In genomic region chr1:160137216-160137862, GRCh38 we compare ENCODE assay signal across 21 cellular contexts. TPM values are rescaled to one million over a fixed set of nuclear protein-coding genes. Genes with fewer than 3 reads are reported as not detected.
DNase-seq lines count a peak whose midpoint lies in the region; ATAC-seq and TF ChIP-seq lines count a peak whose summit lies in the region.
"Had no signal": no experiment of that assay in that cellular context is flagged by ENCODE, and none has a peak within 500 bp of the region (broad histone marks: within the 10 kb centered on the region; RNA-seq: fewer than 3 reads in every experiment).

No MANE protein-coding gene starts in this region.

- H3K4me1 ChIP-seq in esophagus muscularis mucosa: peaks cover 5 to 48% (median 25%) of the 10 kb centered on the region in 4 donors
- no peaks in the 10 kb centered on the region for H3K4me1 ChIP-seq in rectal smooth muscle tissue (ENCODE audit: control insufficient read depth, insufficient read depth, low read length)
- H3K4me1 ChIP-seq: esophagus squamous epithelium, HAP-1 had no signal

- peaks cover 31% of the 10 kb centered on the region for H3K27me3 Mint-ChIP-seq in CD4-positive, alpha-beta T cell
- no peaks in the 10 kb centered on the region for H3K27me3 Mint-ChIP-seq in WTC11 (ENCODE audit: low read depth)

- no peak for ATAC-seq in CD4-positive, alpha-beta T cell (ENCODE audit: poor library complexity)
- ATAC-seq in GM21717 (IDR thresholded peaks at IDR 0.05; ENCODE audit: unreplicated experiment) (no peak), WTC11 (no peak)
- ATAC-seq: activated CD8-positive, alpha-beta T cell treated with anti-CD3 and anti-CD28 coated beads for 36 hours; stimulated activated effector memory CD8-positive, alpha-beta T cell treated with anti-CD3 and anti-CD28 coated beads, Interleukin-12 subunit alpha, Interleukin-12 subunit beta, amount 100 ng/mL, for 72 hours had no signal

- H3K4me1 Mint-ChIP-seq in CD4-positive, alpha-beta T cell (ENCODE audit: low read depth): no peaks in the 10 kb centered on the region
- H3K4me1 Mint-ChIP-seq in WTC11: peaks cover 5% of the 10 kb centered on the region; the same call in 1 of the 2 replicates
- H3K4me1 Mint-ChIP-seq: activated naive CD8-positive, alpha-beta T cell treated with anti-CD3 and anti-CD28 coated beads, Interleukin-2, amount 10 ng/mL, durations not matched to agents 7 days and 5 days; stimulated activated effector memory CD8-positive, alpha-beta T cell treated with anti-CD3 and anti-CD28 coated beads, Interleukin-12 subunit alpha, Interleukin-12 subunit beta, amount 100 ng/mL, for 72 hours had no signal

- TF ChIP-seq CTCF in esophagus muscularis mucosa (IDR thresholded peaks at IDR 0.05) (no peak), WTC11 (IDR thresholded peaks at IDR 0.05) (no peak)
- no peak for TF ChIP-seq CTCF in CD4-positive, alpha-beta T cell (IDR thresholded peaks at IDR 0.05)

- no peaks in the 10 kb centered on the region for H3K9me3 ChIP-seq in esophagus muscularis mucosa
- H3K9me3 ChIP-seq in CD4-positive, alpha-beta T cell (ENCODE audit: control insufficient read depth, low read length): no peaks in the 10 kb centered on the region
- H3K9me3 ChIP-seq: esophagus squamous epithelium, HAP-1, neutrophil had no signal

- no peaks in the 10 kb centered on the region for H3K36me3 Mint-ChIP-seq in CD4-positive, alpha-beta T cell (ENCODE audit: low read depth)
- H3K36me3 Mint-ChIP-seq in WTC11: peaks cover 16% of the 10 kb centered on the region
- H3K36me3 Mint-ChIP-seq: activated naive CD8-positive, alpha-beta T cell treated with anti-CD3 and anti-CD28 coated beads, Interleukin-2, amount 10 ng/mL, durations not matched to agents 7 days and 5 days; stimulated activated effector memory CD8-positive, alpha-beta T cell treated with anti-CD3 and anti-CD28 coated beads, Interleukin-12 subunit alpha, Interleukin-12 subunit beta, amount 100 ng/mL, for 72 hours had no signal

- no peak overlapping the region for H3K9ac ChIP-seq in rectal smooth muscle tissue (ENCODE audit: low read length)

- TF ChIP-seq EP300 in esophagus muscularis mucosa (IDR thresholded peaks at IDR 0.05): no peak

- H3K27ac Mint-ChIP-seq in CD4-positive, alpha-beta T cell: no peak overlapping the region
- H3K27ac Mint-ChIP-seq in WTC11: no peak overlapping the region
- H3K27ac Mint-ChIP-seq: activated CD8-positive, alpha-beta T cell treated with anti-CD3 and anti-CD28 coated beads for 36 hours; activated naive CD8-positive, alpha-beta T cell treated with anti-CD3 and anti-CD28 coated beads, Interleukin-2, amount 10 ng/mL, durations not matched to agents 7 days and 5 days; stimulated activated effector memory CD8-positive, alpha-beta T cell treated with anti-CD3 and anti-CD28 coated beads, Interleukin-12 subunit alpha, Interleukin-12 subunit beta, amount 100 ng/mL, for 72 hours had no signal

- POLR2A ChIA-PET in CD4-positive, alpha-beta T cell (lab: Charles Lee): no interaction called here
- POLR2A ChIA-PET in WTC11 (lab: Charles Lee): no interaction called here

- H3K4me3 Mint-ChIP-seq in CD4-positive, alpha-beta T cell: no peak overlapping the region
- H3K4me3 Mint-ChIP-seq in WTC11: no peak overlapping the region
- H3K4me3 Mint-ChIP-seq: activated CD8-positive, alpha-beta T cell treated with anti-CD3 and anti-CD28 coated beads for 36 hours; activated naive CD8-positive, alpha-beta T cell treated with anti-CD3 and anti-CD28 coated beads, Interleukin-2, amount 10 ng/mL, durations not matched to agents 7 days and 5 days; stimulated activated effector memory CD8-positive, alpha-beta T cell treated with anti-CD3 and anti-CD28 coated beads, Interleukin-12 subunit alpha, Interleukin-12 subunit beta, amount 100 ng/mL, for 72 hours had no signal

- peaks cover 24 to 86% (median 73%) of the 10 kb centered on the region in 4 donors for H3K36me3 ChIP-seq in esophagus muscularis mucosa
- H3K36me3 ChIP-seq in rectal smooth muscle tissue (ENCODE audit: control insufficient read depth, insufficient read depth, low read length): peaks cover 9% of the 10 kb centered on the region
- H3K36me3 ChIP-seq: esophagus squamous epithelium, HAP-1, neutrophil had no signal

- H3K27ac ChIP-seq in esophagus muscularis mucosa (replicated peaks in 1 of 4) (peak overlapping the region; percentile 72 to 87 (median 84)), rectal smooth muscle tissue (ENCODE audit: low read depth, low read length) (peak overlapping the region; percentile 19)
- no peak overlapping the region for H3K27ac ChIP-seq in CD4-positive, alpha-beta T cell (ENCODE audit: low read depth, low read length)
- H3K27ac ChIP-seq: neutrophil had no signal

- intact Hi-C loops in esophagus muscularis mucosa (cut with DNase I): no loop called here
- intact Hi-C loops in CD4-positive, alpha-beta T cell (cut with DNase I, micrococcal nuclease): no loop called here

- WGBS in esophagus muscularis mucosa: 85% methylated on average over 8 of the region's 8 CpGs

- DNase-seq in DMS 273 (lab: John Stamatoyannopoulos, UW; ENCODE audit: unreplicated experiment) (peak; percentile 94), NCI-H2171 treated with DMSO at 0.1 percent for 48 hours (lab: John Stamatoyannopoulos, UW) (peak; percentile 71), esophagus muscularis mucosa (ENCODE audit: extremely low spot score) (no peak), WTC11 (ENCODE audit: low spot score) (no peak)
- DNase-seq in CD4-positive, alpha-beta T cell: no peak
- DNase-seq: ACHN; activated CD8-positive, alpha-beta T cell treated with anti-CD3 and anti-CD28 coated beads for 36 hours; activated naive CD8-positive, alpha-beta T cell treated with anti-CD3 and anti-CD28 coated beads, Interleukin-2, amount 10 ng/mL, durations not matched to agents 7 days and 5 days; esophagus squamous epithelium; mammary epithelial cell; NCI-H146; NCI-H2227 treated with DMSO at 0.1 percent for 48 hours; NCI-H748 treated with DMSO at 0.1 percent for 48 hours; SHP77 treated with DMSO at 0.1 percent for 48 hours; SW 1271 had no signal

- H3K27me3 ChIP-seq in esophagus muscularis mucosa: no peaks in the 10 kb centered on the region
- H3K27me3 ChIP-seq in rectal smooth muscle tissue (ENCODE audit: control insufficient read depth, insufficient read depth, low read length): no peaks in the 10 kb centered on the region
- H3K27me3 ChIP-seq in CD4-positive, alpha-beta T cell (ENCODE audit: control insufficient read depth, insufficient read depth, low read length): no peaks in the 10 kb centered on the region
- H3K27me3 ChIP-seq: esophagus squamous epithelium, neutrophil had no signal

- no peak for TF ChIP-seq POLR2A in esophagus muscularis mucosa (IDR thresholded peaks at IDR 0.05; ENCODE audit: low read depth)

- H3K4me3 ChIP-seq in esophagus muscularis mucosa: no peak overlapping the region
- H3K4me3 ChIP-seq in rectal smooth muscle tissue (ENCODE audit: low read length): no peak overlapping the region
- H3K4me3 ChIP-seq: coronary artery, esophagus squamous epithelium, HAP-1 had no signal

- no peaks in the 10 kb centered on the region for H3K9me3 Mint-ChIP-seq in CD4-positive, alpha-beta T cell
- H3K9me3 Mint-ChIP-seq in WTC11: no peaks in the 10 kb centered on the region
- H3K9me3 Mint-ChIP-seq: activated CD8-positive, alpha-beta T cell treated with anti-CD3 and anti-CD28 coated beads for 36 hours; activated naive CD8-positive, alpha-beta T cell treated with anti-CD3 and anti-CD28 coated beads, Interleukin-2, amount 10 ng/mL, durations not matched to agents 7 days and 5 days; stimulated activated effector memory CD8-positive, alpha-beta T cell treated with anti-CD3 and anti-CD28 coated beads, Interleukin-12 subunit alpha, Interleukin-12 subunit beta, amount 100 ng/mL, for 72 hours had no signal

- CTCF ChIA-PET in CD4-positive, alpha-beta T cell (lab: Charles Lee): no interaction called here
- CTCF ChIA-PET in WTC11 (lab: Charles Lee): no interaction called here

TF ChIP-seq in WTC11, 78 proteins besides CTCF, POLR2A, EP300 and RAD21 (continues in another document):
- no peak for TF ChIP-seq FOXK1 (CRISPR knock-in tag; IDR thresholded peaks at IDR 0.05)
- TF ChIP-seq CREM (CRISPR knock-in tag; IDR thresholded peaks at IDR 0.05): no peak
- no peak for TF ChIP-seq ZNF416 (CRISPR knock-in tag; IDR thresholded peaks at IDR 0.05)
- TF ChIP-seq ZNF121 (CRISPR knock-in tag; IDR thresholded peaks at IDR 0.05): no peak
- no peak for TF ChIP-seq HMGXB4 (CRISPR knock-in tag; IDR thresholded peaks at IDR 0.05)
- TF ChIP-seq NR2C2 (CRISPR knock-in tag; IDR thresholded peaks at IDR 0.05): no peak

RNA-seq across cellular contexts. Expression of gene ATP1A4, which starts 14.1 kb away (rescaled TPM):
- total RNA-seq in esophagus muscularis mucosa (1 to 10 TPM in 1 of 4 donors, under 1 TPM in 2, not detected in 1; 0.17 to 2.1 (median 0.98) TPM), WTC11 (2021) (0.37 to 0.78 TPM (median 0.55 TPM) in 3 replicates)
- total RNA-seq in CD4-positive, alpha-beta T cell: under 1 TPM in 1 of 2 experiments, not detected in 1; 0.22 TPM
- total RNA-seq: activated CD8-positive, alpha-beta T cell treated with anti-CD3 and anti-CD28 coated beads for 36 hours; activated naive CD8-positive, alpha-beta T cell treated with anti-CD3 and anti-CD28 coated beads, Interleukin-2, amount 10 ng/mL, durations not matched to agents 7 days and 5 days had no signal

RNA-seq across cellular contexts. Expression of gene ATP1A2, which starts 21.8 kb away (rescaled TPM):
- total RNA-seq in esophagus muscularis mucosa (100 to 1,000 TPM; 101 to 214 (median 130) TPM), WTC11 (2021) (22.8 to 25.6 TPM (median 23.2 TPM) in 3 replicates)
- total RNA-seq in CD4-positive, alpha-beta T cell: not detected
- total RNA-seq: activated CD8-positive, alpha-beta T cell treated with anti-CD3 and anti-CD28 coated beads for 36 hours; activated naive CD8-positive, alpha-beta T cell treated with anti-CD3 and anti-CD28 coated beads, Interleukin-2, amount 10 ng/mL, durations not matched to agents 7 days and 5 days had no signal

RNA-seq across cellular contexts. Expression of gene IGSF8, which starts 38.9 kb away (rescaled TPM):
- total RNA-seq in esophagus muscularis mucosa (10 to 100 TPM; 12.0 to 27.0 (median 21.9) TPM), WTC11 (2021) (86.7 to 101 TPM (median 95.1 TPM) in 3 replicates)
- total RNA-seq in CD4-positive, alpha-beta T cell: 10 to 100 TPM; 33.1 to 33.7 TPM

RNA-seq across cellular contexts. Expression of gene CASQ1, which starts 53.0 kb away (rescaled TPM):
- 1 to 10 TPM; 2.9 to 4.9 (median 4.6) TPM for total RNA-seq in esophagus muscularis mucosa
- total RNA-seq in CD4-positive, alpha-beta T cell: not detected
- 0.46 to 0.50 TPM (median 0.48 TPM) in 3 replicates for total RNA-seq in WTC11 (2021)
- total RNA-seq: activated CD8-positive, alpha-beta T cell treated with anti-CD3 and anti-CD28 coated beads for 36 hours; activated naive CD8-positive, alpha-beta T cell treated with anti-CD3 and anti-CD28 coated beads, Interleukin-2, amount 10 ng/mL, durations not matched to agents 7 days and 5 days; mammary epithelial cell had no signal

RNA-seq across cellular contexts. Expression of gene KCNJ9, which starts 56.0 kb away (rescaled TPM):
- total RNA-seq in esophagus muscularis mucosa (not detected), WTC11 (2021) (0.09 to 0.14 TPM in 2 of 3 replicates, not detected in the other)
- total RNA-seq in CD4-positive, alpha-beta T cell: not detected
- total RNA-seq: activated CD8-positive, alpha-beta T cell treated with anti-CD3 and anti-CD28 coated beads for 36 hours; activated naive CD8-positive, alpha-beta T cell treated with anti-CD3 and anti-CD28 coated beads, Interleukin-2, amount 10 ng/mL, durations not matched to agents 7 days and 5 days; esophagus squamous epithelium; mammary epithelial cell had no signal

Comparison
In these comparisons a context has a peak if more than half of its experiments do, and no peak if none do; other contexts are left out.
1. DNase-seq: peak in DMS 273 (single experiment) and NCI-H2171 treated with DMSO at 0.1 percent for 48 hours (single experiment); none in esophagus muscularis mucosa (single experiment), CD4-positive, alpha-beta T cell (0 of 10) and WTC11 (single experiment).
2. RNA of gene ATP1A2, which starts 21.8 kb away (total RNA-seq): 101 to 214 TPM in esophagus muscularis mucosa and 22.8 to 25.6 TPM in WTC11; not detected in CD4-positive, alpha-beta T cell; every median in the first group is over 10 times any median in the second.